8 cellular contexts compared by ENCODE assay signal in genomic region chr17:77829871-77830799, GRCh38.
DNase-seq lines count a peak whose midpoint lies in the region; ATAC-seq and TF ChIP-seq lines count a peak whose summit lies in the region.

No MANE protein-coding gene starts in this region.

- TF ChIP-seq CTCF in Peyer's patch (IDR thresholded peaks at IDR 0.05) (no peak), esophagus squamous epithelium (IDR thresholded peaks at IDR 0.05) (no peak), osteoblast (IDR thresholded peaks at IDR 0.05; ENCODE audit: extremely low read depth, low read depth, low read length) (no peak), WTC11 (IDR thresholded peaks at IDR 0.05) (no peak)

- peak overlapping the region; percentile 37 to 71 (median 59) for H3K4me2 ChIP-seq in BLaER1 treated with 17β-estradiol and CSF1 and Interleukin-3, amounts not matched to agents 10 nM and 100 nM
- H3K4me2 ChIP-seq in osteoblast (ENCODE audit: insufficient read depth, low read length), result peak overlapping the region; percentile 60

- H3K27me3 Mint-ChIP-seq in WTC11 (ENCODE audit: low read depth), result no peaks in the 10 kb centered on the region; the same call in 1 of the 2 replicates

- peak overlapping the region; percentile 80 for H2AFZ ChIP-seq in osteoblast (ENCODE audit: low read length)

- no peaks in the 10 kb centered on the region for H3K36me3 ChIP-seq in BLaER1 treated with 17β-estradiol and CSF1 and Interleukin-3, amounts not matched to agents 10 nM and 100 nM
- H3K36me3 ChIP-seq in Peyer's patch, result no peaks in the 10 kb centered on the region
- H3K36me3 ChIP-seq in esophagus squamous epithelium, result no peaks in the 10 kb centered on the region
- no peaks in the 10 kb centered on the region for H3K36me3 ChIP-seq in osteoblast (ENCODE audit: insufficient read depth, low read length)

- peaks cover 27 to 57% (median 39%) of the 10 kb centered on the region in 10 experiments for H3K4me1 ChIP-seq in BLaER1 treated with 17β-estradiol and CSF1 and Interleukin-3, amounts not matched to agents 10 nM and 100 nM
- H3K4me1 ChIP-seq in Peyer's patch, result peaks cover 0 to 26% (median 2%) of the 10 kb centered on the region in 4 donors
- peaks cover 32 to 48% (median 39%) of the 10 kb centered on the region in 3 donors for H3K4me1 ChIP-seq in esophagus squamous epithelium
- peaks cover 42% of the 10 kb centered on the region for H3K4me1 ChIP-seq in osteoblast (ENCODE audit: insufficient read depth, low read length)

- no peaks in the 10 kb centered on the region for H3K36me3 Mint-ChIP-seq in WTC11

- H4K20me1 ChIP-seq in BLaER1 treated with 17β-estradiol and CSF1 and Interleukin-3, amounts not matched to agents 10 nM and 100 nM, result peaks cover 0 to 18% (median 0%) of the 10 kb centered on the region in 11 experiments; a peak in 4 of 22 replicates
- no peaks in the 10 kb centered on the region for H4K20me1 ChIP-seq in osteoblast (ENCODE audit: insufficient read depth, low read length)

- H3K27me3 ChIP-seq in BLaER1 treated with 17β-estradiol and CSF1 and Interleukin-3, amounts not matched to agents 10 nM and 100 nM, result peaks cover 0 to 37% (median 0%) of the 10 kb centered on the region in 11 experiments; a peak in 3 of 22 replicates
- H3K27me3 ChIP-seq in Peyer's patch, result no peaks in the 10 kb centered on the region
- H3K27me3 ChIP-seq in esophagus squamous epithelium, result peaks cover 0 to 24% (median 0%) of the 10 kb centered on the region in 4 donors
- H3K27me3 ChIP-seq in osteoblast (ENCODE audit: insufficient read depth, low read length), result no peaks in the 10 kb centered on the region

- intact Hi-C loops in esophagus squamous epithelium (cut with DNase I), result no loop called here

- POLR2A ChIA-PET in WTC11 (lab: Charles Lee), result interaction anchor here (0.6 kb wide), 3 partner anchors 128 to 468 kb away, joined by 3 to 12 read pairs (median 4); partner anchors contain the start of gene TNRC6C

- H3K9me3 ChIP-seq in BLaER1 treated with 17β-estradiol and CSF1 and Interleukin-3, amounts not matched to agents 10 nM and 100 nM (replicated peaks in 1 of 11), result no peaks in the 10 kb centered on the region
- no peaks in the 10 kb centered on the region for H3K9me3 ChIP-seq in Peyer's patch
- no peaks in the 10 kb centered on the region for H3K9me3 ChIP-seq in esophagus squamous epithelium
- H3K9me3 ChIP-seq in osteoblast (ENCODE audit: low read depth, low read length), result no peaks in the 10 kb centered on the region

- H3K79me2 ChIP-seq in osteoblast (ENCODE audit: insufficient read depth, low read length), result no peaks in the 10 kb centered on the region

- CTCF ChIA-PET in WTC11 (lab: Charles Lee), result interaction anchor here (0.8 kb wide), 1 partner anchor 189 kb away, joined by 3 read pairs; no protein-coding TSS in a partner anchor

- peak overlapping the region in 2 of 11 experiments; percentile 15 to 29; a peak in 1 of 22 replicates for H3K9ac ChIP-seq in BLaER1 treated with 17β-estradiol and CSF1 and Interleukin-3, amounts not matched to agents 10 nM and 100 nM

- no peak overlapping the region for H3K4me3 ChIP-seq in BLaER1 treated with 17β-estradiol and CSF1 and Interleukin-3, amounts not matched to agents 10 nM and 100 nM
- H3K4me3 ChIP-seq in Peyer's patch (no peak overlapping the region), esophagus squamous epithelium (no peak overlapping the region), osteoblast (ENCODE audit: insufficient read depth, low read length) (peak overlapping the region; percentile 44)

- H3K27ac Mint-ChIP-seq in WTC11, result no peak overlapping the region

- H3K9me3 Mint-ChIP-seq in WTC11, result no peaks in the 10 kb centered on the region

- no peak for ATAC-seq in WTC11

- H3K27ac ChIP-seq in BLaER1 treated with 17β-estradiol and CSF1 and Interleukin-3, amounts not matched to agents 10 nM and 100 nM, result 0 out of 22 replicates have a peak overlapping the region, but pooled peaks of 1 of the 11 experiments have one; percentile 9
- peak overlapping the region; percentile 44 to 68 (median 48) for H3K27ac ChIP-seq in Peyer's patch
- peak overlapping the region; percentile 55 to 83 (median 76) for H3K27ac ChIP-seq in esophagus squamous epithelium
- H3K27ac ChIP-seq in osteoblast (ENCODE audit: low read depth, low read length), result peak overlapping the region; percentile 92

- H3K4me1 Mint-ChIP-seq in WTC11, result peaks cover 69% of the 10 kb centered on the region

- DNase-seq in Peyer's patch (peak in 1 of 3 donors; percentile 43), esophagus squamous epithelium (lab: John Stamatoyannopoulos, UW) (no peak), osteoblast (ENCODE audit: insufficient read length, low spot score, missing footprints) (peak; percentile 97), AML-193 (lab: John Stamatoyannopoulos, UW) (no peak), epidermal melanocyte (ENCODE audit: insufficient read length, low spot score) (no peak), WTC11 (ENCODE audit: low spot score) (no peak)
- no peak for DNase-seq in NK-92 treated with Interleukin-12 subunit alpha and Interleukin-12 subunit beta, amount 100 ng/mL, for 24 hours (lab: John Stamatoyannopoulos, UW)

- no peak overlapping the region for H3K4me3 Mint-ChIP-seq in WTC11

- TF ChIP-seq POLR2A in Peyer's patch (IDR thresholded peaks at IDR 0.05) (no peak), esophagus squamous epithelium (IDR thresholded peaks at IDR 0.05) (no peak)

- 28 to 36% methylated on average over 9 to 12 of the region's 16 CpGs for WGBS in esophagus squamous epithelium, 2 donors

TF ChIP-seq in WTC11, 78 proteins besides CTCF, POLR2A, EP300 and RAD21:
- no peak for TF ChIP-seq CBFB (CRISPR knock-in tag; IDR thresholded peaks at IDR 0.05; ENCODE audit: low read depth)
